Comparison of ENCODE assay signal across 7 cellular contexts in the genomic region with DNA sequence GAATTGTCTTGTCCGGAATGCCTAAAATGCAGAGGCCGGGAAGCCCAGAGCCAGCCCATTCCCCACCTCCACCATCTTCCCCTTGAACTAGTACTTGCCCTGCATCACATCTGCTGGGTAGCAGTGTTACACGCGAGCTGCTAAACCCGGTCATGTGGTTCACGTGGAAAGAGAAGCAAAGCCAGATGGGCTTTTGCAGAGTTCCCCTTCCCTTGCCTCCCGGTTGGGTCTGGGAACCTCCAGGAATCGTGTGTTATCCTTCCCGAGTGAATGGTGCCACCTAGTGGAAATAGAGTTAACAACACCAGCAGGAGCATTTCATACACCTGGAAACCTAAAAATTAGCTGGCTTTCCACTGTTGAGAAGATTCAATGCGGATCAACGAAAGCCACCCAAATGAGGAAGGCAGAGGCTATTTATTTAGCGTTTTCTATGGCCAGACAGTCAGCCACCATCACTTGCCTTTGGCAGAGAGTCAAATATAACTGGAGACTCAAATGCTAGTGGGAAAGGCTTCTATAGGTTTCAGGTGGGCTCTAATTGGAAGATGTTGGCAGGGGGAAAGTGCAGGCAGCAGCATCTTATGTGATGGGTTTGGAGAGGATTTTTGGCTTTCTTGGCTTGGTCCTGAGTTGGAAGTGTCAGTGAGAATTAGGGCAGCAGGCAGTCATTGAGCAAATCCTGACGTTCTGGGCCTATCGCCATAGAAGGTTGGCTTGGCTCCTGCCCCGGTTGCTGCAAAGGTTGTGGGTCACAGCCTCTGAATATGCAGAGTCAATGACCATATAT. TPM values are rescaled to one million over a fixed set of nuclear protein-coding genes. Genes with fewer than 3 reads are reported as not detected.
DNase-seq lines count a peak whose midpoint lies in the region; ATAC-seq and TF ChIP-seq lines count a peak whose summit lies in the region.

No MANE protein-coding gene starts in this region.

- no peaks in the 10 kb centered on the region for H3K9me2 ChIP-seq in Loucy (replicated peaks; ENCODE audit: low read depth, low read length)

- peak overlapping the region; percentile 39 for H3K4me2 ChIP-seq in Loucy (ENCODE audit: low read depth, low read length, poor library complexity, severe bottlenecking)

- peak overlapping the region; percentile 73 for H2AFZ ChIP-seq in Loucy (ENCODE audit: low read length)

- H3K27me3 ChIP-seq in Loucy (ENCODE audit: insufficient read depth, low read length, poor library complexity, severe bottlenecking) = no peaks in the 10 kb centered on the region
- H3K27me3 ChIP-seq in liver (ENCODE audit: control insufficient read depth in 4 of 4, insufficient read depth in 4 of 4, low read length in 3 of 4) = no peaks in the 10 kb centered on the region
- no peaks in the 10 kb centered on the region for H3K27me3 ChIP-seq in thyroid gland

- TF ChIP-seq POLR2A in thyroid gland (IDR thresholded peaks at IDR 0.05) = no peak

- no peak for ATAC-seq in GM21737 (IDR thresholded peaks at IDR 0.05; ENCODE audit: unreplicated experiment)

- H3K79me2 ChIP-seq in Loucy (ENCODE audit: insufficient read depth, low read length) = no peaks in the 10 kb centered on the region

- intact Hi-C loops in thyroid gland (cut with DNase I) = loop anchor here (2.0 kb wide), 1 partner anchor 137 kb away; no protein-coding TSS in a partner anchor

- CTCF ChIA-PET in RWPE1 (lab: Yijun Ruan, JAX) = interaction anchor here (0.5 to 4.0 kb wide), 12 partner anchors 34 to 1030 kb away, joined by 3 to 31 read pairs (median 3); no protein-coding TSS in a partner anchor

- POLR2A ChIA-PET in RWPE1 (lab: Yijun Ruan, JAX; ENCODE audit: low non-redundant PET) = no interaction called here

- peak; percentile 99 for TF ChIP-seq RAD21 in liver (IDR thresholded peaks at IDR 0.05)

- H3K9ac ChIP-seq in Loucy (ENCODE audit: low read depth, low read length, poor library complexity, severe bottlenecking) (no peak overlapping the region), liver (ENCODE audit: low read depth in 1 of 2, low read length in 2 of 2) (no peak overlapping the region)

- H3K9me3 ChIP-seq in Loucy (ENCODE audit: insufficient read depth, low read depth, low read length) (no peaks in the 10 kb centered on the region), liver (ENCODE audit: control insufficient read depth in 4 of 4, low read length in 3 of 4) (no peaks in the 10 kb centered on the region), thyroid gland (no peaks in the 10 kb centered on the region)

- H3F3A ChIP-seq in Loucy (ENCODE audit: low read depth) = no peaks in the 10 kb centered on the region

- DNase-seq in EH (ENCODE audit: low read depth) (peak; percentile 81), RWPE1 (ENCODE audit: low spot score) (peak; percentile 67), dermis blood vessel endothelial cell (peak; percentile 85), thyroid gland (peak; percentile 46 to 54)

- H3K27ac ChIP-seq in RWPE1 = no peak overlapping the region
- peak overlapping the region in 1 of 2 donors; percentile 33 for H3K27ac ChIP-seq in liver (ENCODE audit: low read depth in 1 of 2, low read length in 2 of 2)
- H3K27ac ChIP-seq in thyroid gland = no peak overlapping the region

- H3K36me3 ChIP-seq in Loucy (ENCODE audit: insufficient read depth, low read length) (no peaks in the 10 kb centered on the region), liver (ENCODE audit: control insufficient read depth in 4 of 4, insufficient read depth in 3 of 4, low read depth in 1 of 4, low read length in 3 of 4) (no peaks in the 10 kb centered on the region), thyroid gland (no peaks in the 10 kb centered on the region)

- WGBS in liver = 17% methylated on average over 15 of the region's 15 CpGs
- WGBS in thyroid gland, 2 donors = 26 to 27% methylated on average over 13 to 15 of the region's 15 CpGs

- H3K4me3 ChIP-seq in Loucy (ENCODE audit: low read length, poor library complexity, severe bottlenecking) (peak overlapping the region; percentile 28), liver (ENCODE audit: low read depth in 1 of 3, low read length in 3 of 3) (no peak overlapping the region), thyroid gland (replicated peaks in 1 of 3) (no peak overlapping the region)

- peaks cover 5% of the 10 kb centered on the region for H3K4me1 ChIP-seq in Loucy (ENCODE audit: insufficient read depth, low read length, poor library complexity, severe bottlenecking)
- peaks cover 0 to 18% (median 10%) of the 10 kb centered on the region in 4 donors for H3K4me1 ChIP-seq in liver (ENCODE audit: control insufficient read depth in 4 of 4, insufficient read depth in 4 of 4, low read length in 3 of 4)
- peaks cover 12 to 15% of the 10 kb centered on the region in 2 donors for H3K4me1 ChIP-seq in thyroid gland

- TF ChIP-seq CTCF in Loucy (conservative IDR thresholded peaks at IDR 0.05; ENCODE audit: low read length) (peak; percentile 96), RWPE1 (conservative IDR thresholded peaks at IDR 0.05; ENCODE audit: low read depth) (peak; percentile 96), liver (IDR thresholded peaks at IDR 0.05; ENCODE audit: low read depth, low read length, missing input control) (peak; percentile 96), thyroid gland (IDR thresholded peaks at IDR 0.05) (peak; percentile 75 to 91 (median 84))

- H4K20me1 ChIP-seq in Loucy (ENCODE audit: insufficient read depth, low read length, poor library complexity, severe bottlenecking) = no peaks in the 10 kb centered on the region

TF ChIP-seq in liver, 16 proteins besides CTCF, POLR2A, EP300 and RAD21:
- peak; percentile 53 for TF ChIP-seq SP1 (IDR thresholded peaks at IDR 0.05)
- TF ChIP-seq FOXA2 (IDR thresholded peaks at IDR 0.05) = no peak
- TF ChIP-seq, protein P1, sequence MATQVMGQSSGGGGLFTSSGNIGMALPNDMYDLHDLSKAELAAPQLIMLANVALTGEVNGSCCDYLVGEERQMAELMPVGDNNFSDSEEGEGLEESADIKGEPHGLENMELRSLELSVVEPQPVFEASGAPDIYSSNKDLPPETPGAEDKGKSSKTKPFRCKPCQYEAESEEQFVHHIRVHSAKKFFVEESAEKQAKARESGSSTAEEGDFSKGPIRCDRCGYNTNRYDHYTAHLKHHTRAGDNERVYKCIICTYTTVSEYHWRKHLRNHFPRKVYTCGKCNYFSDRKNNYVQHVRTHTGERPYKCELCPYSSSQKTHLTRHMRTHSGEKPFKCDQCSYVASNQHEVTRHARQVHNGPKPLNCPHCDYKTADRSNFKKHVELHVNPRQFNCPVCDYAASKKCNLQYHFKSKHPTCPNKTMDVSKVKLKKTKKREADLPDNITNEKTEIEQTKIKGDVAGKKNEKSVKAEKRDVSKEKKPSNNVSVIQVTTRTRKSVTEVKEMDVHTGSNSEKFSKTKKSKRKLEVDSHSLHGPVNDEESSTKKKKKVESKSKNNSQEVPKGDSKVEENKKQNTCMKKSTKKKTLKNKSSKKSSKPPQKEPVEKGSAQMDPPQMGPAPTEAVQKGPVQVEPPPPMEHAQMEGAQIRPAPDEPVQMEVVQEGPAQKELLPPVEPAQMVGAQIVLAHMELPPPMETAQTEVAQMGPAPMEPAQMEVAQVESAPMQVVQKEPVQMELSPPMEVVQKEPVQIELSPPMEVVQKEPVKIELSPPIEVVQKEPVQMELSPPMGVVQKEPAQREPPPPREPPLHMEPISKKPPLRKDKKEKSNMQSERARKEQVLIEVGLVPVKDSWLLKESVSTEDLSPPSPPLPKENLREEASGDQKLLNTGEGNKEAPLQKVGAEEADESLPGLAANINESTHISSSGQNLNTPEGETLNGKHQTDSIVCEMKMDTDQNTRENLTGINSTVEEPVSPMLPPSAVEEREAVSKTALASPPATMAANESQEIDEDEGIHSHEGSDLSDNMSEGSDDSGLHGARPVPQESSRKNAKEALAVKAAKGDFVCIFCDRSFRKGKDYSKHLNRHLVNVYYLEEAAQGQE (IDR thresholded peaks at IDR 0.05) = no peak
- TF ChIP-seq, protein P2, sequence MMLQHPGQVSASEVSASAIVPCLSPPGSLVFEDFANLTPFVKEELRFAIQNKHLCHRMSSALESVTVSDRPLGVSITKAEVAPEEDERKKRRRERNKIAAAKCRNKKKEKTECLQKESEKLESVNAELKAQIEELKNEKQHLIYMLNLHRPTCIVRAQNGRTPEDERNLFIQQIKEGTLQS (IDR thresholded peaks at IDR 0.05) = no peak
- TF ChIP-seq YY1 (IDR thresholded peaks at IDR 0.05) = peak; percentile 60
- TF ChIP-seq HNF4A (conservative IDR thresholded peaks at IDR 0.05) = peak; percentile 30 to 39
- no peak for TF ChIP-seq EGR1 (IDR thresholded peaks at IDR 0.05; ENCODE audit: low read depth in 2 of 2)
- TF ChIP-seq, protein P3, sequence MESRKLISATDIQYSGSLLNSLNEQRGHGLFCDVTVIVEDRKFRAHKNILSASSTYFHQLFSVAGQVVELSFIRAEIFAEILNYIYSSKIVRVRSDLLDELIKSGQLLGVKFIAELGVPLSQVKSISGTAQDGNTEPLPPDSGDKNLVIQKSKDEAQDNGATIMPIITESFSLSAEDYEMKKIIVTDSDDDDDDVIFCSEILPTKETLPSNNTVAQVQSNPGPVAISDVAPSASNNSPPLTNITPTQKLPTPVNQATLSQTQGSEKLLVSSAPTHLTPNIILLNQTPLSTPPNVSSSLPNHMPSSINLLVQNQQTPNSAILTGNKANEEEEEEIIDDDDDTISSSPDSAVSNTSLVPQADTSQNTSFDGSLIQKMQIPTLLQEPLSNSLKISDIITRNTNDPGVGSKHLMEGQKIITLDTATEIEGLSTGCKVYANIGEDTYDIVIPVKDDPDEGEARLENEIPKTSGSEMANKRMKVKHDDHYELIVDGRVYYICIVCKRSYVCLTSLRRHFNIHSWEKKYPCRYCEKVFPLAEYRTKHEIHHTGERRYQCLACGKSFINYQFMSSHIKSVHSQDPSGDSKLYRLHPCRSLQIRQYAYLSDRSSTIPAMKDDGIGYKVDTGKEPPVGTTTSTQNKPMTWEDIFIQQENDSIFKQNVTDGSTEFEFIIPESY (IDR thresholded peaks at IDR 0.05) = no peak
- TF ChIP-seq HNF4G (IDR thresholded peaks at IDR 0.05) = no peak
- no peak for TF ChIP-seq FOXA1 (IDR thresholded peaks at IDR 0.05)
- peak; percentile 17 for TF ChIP-seq NR2F2 (IDR thresholded peaks at IDR 0.05)
- TF ChIP-seq GABPA (IDR thresholded peaks at IDR 0.05 in 1 of 2, conservative IDR thresholded peaks at IDR 0.05 in 1 of 2) = no peak
- no peak for TF ChIP-seq JUND (IDR thresholded peaks at IDR 0.05)
- peak; percentile 71 to 80 for TF ChIP-seq RXRA (IDR thresholded peaks at IDR 0.05)

RNA-seq across cellular contexts. Expression of a gene that starts 12.9 kb away (rescaled TPM):
- total RNA-seq in dermis blood vessel endothelial cell = 0.14 and 1.0 TPM in 2 replicates
- total RNA-seq in liver = 1 to 10 TPM; 3.0 to 7.4 TPM
- 1 to 10 TPM; 1.2 to 1.6 TPM for polyA plus RNA-seq in liver
- total RNA-seq in thyroid gland = 10 to 100 TPM in 1 of 4 donors, 1 to 10 TPM in 3; 2.0 to 10.9 (median 5.1) TPM

RNA-seq across cellular contexts. Expression of a gene that starts 19.2 kb away (rescaled TPM):
- 30.6 and 44.2 TPM in 2 replicates for total RNA-seq in dermis blood vessel endothelial cell
- total RNA-seq in liver = 10 to 100 TPM; 12.6 to 15.4 TPM
- polyA plus RNA-seq in liver = 1 to 10 TPM; 3.2 to 9.6 TPM
- 10 to 100 TPM; 19.9 to 46.1 (median 32.7) TPM for total RNA-seq in thyroid gland

RNA-seq across cellular contexts. Expression of a gene that starts 43.0 kb away (rescaled TPM):
- 124 and 217 TPM in 2 replicates for total RNA-seq in dermis blood vessel endothelial cell
- 10 to 100 TPM; 60.4 to 95.0 TPM for total RNA-seq in liver
- polyA plus RNA-seq in liver = 100 to 1,000 TPM; 206 to 435 TPM
- total RNA-seq in thyroid gland = 100 to 1,000 TPM; 213 to 955 (median 698) TPM
